In the genomic region with DNA sequence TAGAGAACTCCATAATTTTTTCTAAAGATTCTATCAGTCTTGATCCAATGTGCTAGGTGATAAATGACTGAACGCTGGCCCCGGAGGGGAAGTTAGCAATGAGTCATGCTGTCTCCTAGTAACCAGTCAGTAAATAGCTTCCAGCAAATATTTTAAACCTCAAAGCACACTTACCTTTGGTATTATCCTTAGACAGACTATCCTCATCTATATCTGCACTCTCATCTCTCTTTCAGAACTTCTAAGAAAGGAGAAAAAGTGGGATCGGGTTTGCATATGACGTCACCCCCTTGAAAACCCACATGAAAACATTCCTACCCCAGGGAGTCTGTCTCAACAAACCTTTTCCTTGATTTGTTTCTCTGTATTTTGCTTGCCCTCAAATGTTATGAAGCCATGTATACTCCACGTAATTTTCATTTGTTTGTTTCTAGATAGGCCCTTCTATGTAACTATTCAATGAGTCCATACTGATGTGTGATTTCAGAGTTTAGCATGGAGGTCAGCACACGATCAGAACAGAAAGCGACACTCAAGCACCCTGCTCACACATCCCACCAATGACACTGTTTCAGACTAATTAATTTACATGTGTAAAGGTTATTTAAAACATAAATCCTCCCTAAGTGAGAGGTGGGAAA, we compare ENCODE assay signal across 8 cellular contexts.
DNase-seq lines count a peak whose midpoint lies in the region; ATAC-seq and TF ChIP-seq lines count a peak whose summit lies in the region.

No MANE protein-coding gene starts in this region.

- DNase-seq in NCI-H1092 treated with DMSO at 0.1 percent for 48 hours (lab: John Stamatoyannopoulos, UW) (peak; percentile 25), NCI-H1092 (lab: John Stamatoyannopoulos, UW) (no peak), HuH-7 (ENCODE audit: low spot score) (peak; percentile 58), SW 1271 (lab: John Stamatoyannopoulos, UW) (peak; percentile 6 to 93), foreskin fibroblast (peak; percentile 72 to 85), skeletal muscle cell (ENCODE audit: low read depth) (peak; percentile 72), superior temporal gyrus (ENCODE audit: extremely low spot score) (no peak)

- no peak for TF ChIP-seq CTCF in foreskin fibroblast (IDR thresholded peaks at IDR 0.05; ENCODE audit: low read depth, low read length)

- H3K4me3 ChIP-seq in foreskin fibroblast (ENCODE audit: low read depth in 1 of 2, low read length in 2 of 2) (no peak overlapping the region), skeletal muscle cell (ENCODE audit: low read depth, low read length) (no peak overlapping the region)

- ATAC-seq in GM21619 (IDR thresholded peaks at IDR 0.05; ENCODE audit: unreplicated experiment): peak; percentile 74

Comparison
In these comparisons a context has a peak if more than half of its experiments do, and no peak if none do; other contexts are left out.
1. DNase-seq: peak in NCI-H1092 treated with DMSO at 0.1 percent for 48 hours (single experiment), HuH-7 (single experiment), SW 1271 (2 of 2), foreskin fibroblast (2 of 2) and skeletal muscle cell (single experiment); none in NCI-H1092 (single experiment) and superior temporal gyrus (single experiment).